ENCODE assay signal across 8 cellular contexts in the genomic region with DNA sequence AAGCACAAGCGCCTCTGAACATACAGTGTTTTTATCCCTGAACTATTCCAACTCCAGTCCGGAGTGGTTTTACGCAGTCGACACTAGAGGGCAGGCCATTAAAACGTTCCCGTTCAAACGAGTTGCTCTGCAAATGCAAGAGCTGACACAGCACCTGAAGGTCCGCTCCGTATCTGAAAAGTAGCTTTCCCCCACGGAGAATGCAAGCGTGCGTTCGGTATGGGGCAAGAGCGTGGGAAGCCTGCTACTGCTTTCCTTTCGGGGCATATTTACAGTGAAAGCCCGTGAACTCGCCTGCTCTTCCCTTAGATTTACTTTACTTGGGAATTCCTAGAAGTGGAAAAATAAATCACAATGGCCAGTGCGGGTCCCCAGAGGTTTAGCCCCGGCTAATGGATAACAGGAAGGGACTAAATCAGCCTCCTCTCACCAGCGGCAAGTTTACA.
DNase-seq lines count a peak whose midpoint lies in the region; ATAC-seq, FAIRE-seq and TF ChIP-seq lines count a peak whose summit lies in the region.

No MANE protein-coding gene starts in this region.

- H3K9me3 ChIP-seq in HepG2 (ENCODE audit: low read length) = no peaks in the 10 kb centered on the region

- peak; percentile 86 for TF ChIP-seq CTCF in AG10803 (conservative IDR thresholded peaks at IDR 0.05; ENCODE audit: low read length)
- TF ChIP-seq CTCF in HepG2 (CRISPR knock-in tag; IDR thresholded peaks at IDR 0.05) = peak; percentile 90

- TF ChIP-seq EP300 in HepG2 (IDR thresholded peaks at IDR 0.05; ENCODE audit: low read depth in 2 of 2, low read length in 2 of 2) (no peak), HepG2 (CRISPR knock-in tag; IDR thresholded peaks at IDR 0.05; ENCODE audit: borderline replicate concordance) (no peak)

- H3K4me3 ChIP-seq in AG10803 (ENCODE audit: low read length) (peak overlapping the region; percentile 61), HepG2 (replicated peaks in 1 of 3; ENCODE audit: insufficient read depth in 1 of 3, low read depth in 2 of 3, low read length in 3 of 3) (peak overlapping the region in 2 of 3 experiments; percentile 35 to 56; a peak in 5 of 6 replicates)

- DNase-seq in AG10803 (ENCODE audit: low read depth) = peak; percentile 93
- peak; percentile 41 for DNase-seq in NCI-H446 treated with DMSO at 0.1 percent for 48 hours (lab: John Stamatoyannopoulos, UW)
- peak; percentile 74 to 76 for DNase-seq in activated CD4-positive, alpha-beta T cell treated with anti-CD3 and anti-CD28 coated beads for 4 hours
- DNase-seq in dedifferentiated amniotic fluid mesenchymal stem cell (ENCODE audit: extremely low spot score) = peak; percentile 87
- DNase-seq in HepG2 (ENCODE audit: low spot score) = peak; percentile 78
- DNase-seq in stimulated activated CD4-positive, alpha-beta T cell treated with anti-CD3 and anti-CD28 coated beads, Interleukin-2, amount 100 ng/mL, for 48 hours = peak; percentile 61 to 65

- H3K36me3 ChIP-seq in HepG2 (replicated peaks in 1 of 2; ENCODE audit: control insufficient read depth in 1 of 2, insufficient read depth in 2 of 2, low read length in 2 of 2) = no peaks in the 10 kb centered on the region

- no peak overlapping the region for H3K27ac ChIP-seq in HepG2 (ENCODE audit: extremely low read length, insufficient read depth, low read length)

- TF ChIP-seq RAD21 in HepG2 (CRISPR knock-in tag; IDR thresholded peaks at IDR 0.05) = peak; percentile 68

- peak overlapping the region; percentile 87 for H3K4me2 ChIP-seq in HepG2 (ENCODE audit: low read depth, low read length)

- no peaks in the 10 kb centered on the region for H3K79me2 ChIP-seq in HepG2 (ENCODE audit: insufficient read depth, low read length)

- WGBS in HepG2 (ENCODE audit: low lambda C conversion rate) = 4% methylated on average over 19 of the region's 20 CpGs

- intact Hi-C loops in HepG2 (cut with micrococcal nuclease; ENCODE audit: unreplicated experiment) = loop anchor here (2.0 to 10.0 kb wide), 2 partner anchors 323 to 995 kb away; a partner anchor contains a TSS

- no TSS peak for BruUV-seq in HepG2 (replicated peaks; lab: Mats Ljungman, UMichigan)

- POLR2A ChIA-PET in HepG2 (lab: Yijun Ruan, JAX) = interaction anchor here (0.8 to 1.0 kb wide), 2 partner anchors 206 to 324 kb away, joined by 3 read pairs; a partner anchor contains a TSS

- no peak overlapping the region for H3K9ac ChIP-seq in HepG2 (ENCODE audit: insufficient read depth, low read depth, low read length)

- H4K20me1 ChIP-seq in HepG2 (ENCODE audit: insufficient read depth, low read length) = no peaks in the 10 kb centered on the region

- no peaks in the 10 kb centered on the region for H3K4me1 ChIP-seq in HepG2 (ENCODE audit: insufficient read depth, low read length)

- in situ Hi-C loops in HepG2 (cut with HindIII; ENCODE audit: extremely low pct_ligation_motif_present, low pct_unique_long_range_greater_than_20kb) = loop anchor here (25.0 kb wide), 2 partner anchors 370 to 995 kb away; no protein-coding TSS in a partner anchor

- peak overlapping the region; percentile 97 for H2AFZ ChIP-seq in HepG2 (ENCODE audit: low read length)

- FAIRE-seq in HepG2 (lab: Jason Lieb, UNC) = peak; percentile 88

- H3K27me3 ChIP-seq in HepG2 (ENCODE audit: control insufficient read depth in 1 of 2, insufficient read depth in 2 of 2, low read length in 2 of 2) = peaks cover 2 to 6% of the 10 kb centered on the region in 2 experiments; a peak in 1 of 5 replicates

- ATAC-seq in GM18868 (IDR thresholded peaks at IDR 0.05; ENCODE audit: unreplicated experiment) (peak; percentile 99), HG03135 (IDR thresholded peaks at IDR 0.05; ENCODE audit: unreplicated experiment) (peak; percentile 95), HepG2 (peak; percentile 99)

- TF ChIP-seq POLR2A in HepG2 (IDR thresholded peaks at IDR 0.05; ENCODE audit: insufficient read depth in 1 of 2, low read depth in 2 of 2, low read length in 2 of 2) = no peak

- CTCF ChIA-PET in HepG2 (lab: Yijun Ruan, JAX; ENCODE audit: low intra/inter-chr PET ratio, low total read pairs) = interaction anchor here (1.4 kb wide), 1 partner anchor 995 kb away, joined by 12 read pairs; no protein-coding TSS in a partner anchor

TF ChIP-seq in HepG2, 621 proteins besides CTCF, POLR2A, EP300 and RAD21 (continues in another document):
- no peak for TF ChIP-seq CREB1 (IDR thresholded peaks at IDR 0.05)
- 0 out of 2 replicates have a peak, but pooled peaks have one; percentile 21 for TF ChIP-seq CREB1 (CRISPR knock-in tag; IDR thresholded peaks at IDR 0.05)
- TF ChIP-seq, protein P1, sequence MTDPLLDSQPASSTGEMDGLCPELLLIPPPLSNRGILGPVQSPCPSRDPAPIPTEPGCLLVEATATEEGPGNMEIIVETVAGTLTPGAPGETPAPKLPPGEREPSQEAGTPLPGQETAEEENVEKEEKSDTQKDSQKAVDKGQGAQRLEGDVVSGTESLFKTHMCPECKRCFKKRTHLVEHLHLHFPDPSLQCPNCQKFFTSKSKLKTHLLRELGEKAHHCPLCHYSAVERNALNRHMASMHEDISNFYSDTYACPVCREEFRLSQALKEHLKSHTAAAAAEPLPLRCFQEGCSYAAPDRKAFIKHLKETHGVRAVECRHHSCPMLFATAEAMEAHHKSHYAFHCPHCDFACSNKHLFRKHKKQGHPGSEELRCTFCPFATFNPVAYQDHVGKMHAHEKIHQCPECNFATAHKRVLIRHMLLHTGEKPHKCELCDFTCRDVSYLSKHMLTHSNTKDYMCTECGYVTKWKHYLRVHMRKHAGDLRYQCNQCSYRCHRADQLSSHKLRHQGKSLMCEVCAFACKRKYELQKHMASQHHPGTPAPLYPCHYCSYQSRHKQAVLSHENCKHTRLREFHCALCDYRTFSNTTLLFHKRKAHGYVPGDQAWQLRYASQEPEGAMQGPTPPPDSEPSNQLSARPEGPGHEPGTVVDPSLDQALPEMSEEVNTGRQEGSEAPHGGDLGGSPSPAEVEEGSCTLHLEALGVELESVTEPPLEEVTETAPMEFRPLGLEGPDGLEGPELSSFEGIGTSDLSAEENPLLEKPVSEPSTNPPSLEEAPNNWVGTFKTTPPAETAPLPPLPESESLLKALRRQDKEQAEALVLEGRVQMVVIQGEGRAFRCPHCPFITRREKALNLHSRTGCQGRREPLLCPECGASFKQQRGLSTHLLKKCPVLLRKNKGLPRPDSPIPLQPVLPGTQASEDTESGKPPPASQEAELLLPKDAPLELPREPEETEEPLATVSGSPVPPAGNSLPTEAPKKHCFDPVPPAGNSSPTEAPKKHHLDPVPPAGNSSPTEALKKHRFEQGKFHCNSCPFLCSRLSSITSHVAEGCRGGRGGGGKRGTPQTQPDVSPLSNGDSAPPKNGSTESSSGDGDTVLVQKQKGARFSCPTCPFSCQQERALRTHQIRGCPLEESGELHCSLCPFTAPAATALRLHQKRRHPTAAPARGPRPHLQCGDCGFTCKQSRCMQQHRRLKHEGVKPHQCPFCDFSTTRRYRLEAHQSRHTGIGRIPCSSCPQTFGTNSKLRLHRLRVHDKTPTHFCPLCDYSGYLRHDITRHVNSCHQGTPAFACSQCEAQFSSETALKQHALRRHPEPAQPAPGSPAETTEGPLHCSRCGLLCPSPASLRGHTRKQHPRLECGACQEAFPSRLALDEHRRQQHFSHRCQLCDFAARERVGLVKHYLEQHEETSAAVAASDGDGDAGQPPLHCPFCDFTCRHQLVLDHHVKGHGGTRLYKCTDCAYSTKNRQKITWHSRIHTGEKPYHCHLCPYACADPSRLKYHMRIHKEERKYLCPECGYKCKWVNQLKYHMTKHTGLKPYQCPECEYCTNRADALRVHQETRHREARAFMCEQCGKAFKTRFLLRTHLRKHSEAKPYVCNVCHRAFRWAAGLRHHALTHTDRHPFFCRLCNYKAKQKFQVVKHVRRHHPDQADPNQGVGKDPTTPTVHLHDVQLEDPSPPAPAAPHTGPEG (CRISPR knock-in tag; IDR thresholded peaks at IDR 0.05) = no peak
- no peak for TF ChIP-seq ATF7 (IDR thresholded peaks at IDR 0.05)
- TF ChIP-seq ATF7 (CRISPR knock-in tag; IDR thresholded peaks at IDR 0.05) = no peak
- no peak for TF ChIP-seq ZNF329 (CRISPR knock-in tag; IDR thresholded peaks at IDR 0.05; ENCODE audit: low read depth)
- TF ChIP-seq PRMT3 (CRISPR knock-in tag; IDR thresholded peaks at IDR 0.05; ENCODE audit: borderline replicate concordance, low read depth) = no peak
- TF ChIP-seq ZNF619 (CRISPR knock-in tag; IDR thresholded peaks at IDR 0.05) = no peak
- TF ChIP-seq HNRNPLL (IDR thresholded peaks at IDR 0.05; ENCODE audit: low read depth, low read length, poor library complexity, severe bottlenecking) = no peak
- TF ChIP-seq CBX5 (CRISPR knock-in tag; IDR thresholded peaks at IDR 0.05; ENCODE audit: borderline replicate concordance) = peak; percentile 49; the same call in 1 of the 2 replicates
- TF ChIP-seq RBM39 (IDR thresholded peaks at IDR 0.05; ENCODE audit: low read depth, low read length, poor library complexity, severe bottlenecking) = no peak
- TF ChIP-seq NR2C2 (CRISPR knock-in tag; IDR thresholded peaks at IDR 0.05; ENCODE audit: borderline replicate concordance) = no peak
- no peak for TF ChIP-seq GFI1 (CRISPR knock-in tag; IDR thresholded peaks at IDR 0.05; ENCODE audit: borderline replicate concordance)
- no peak for TF ChIP-seq FOXA3 (CRISPR knock-in tag; IDR thresholded peaks at IDR 0.05)
- TF ChIP-seq, protein P2, sequence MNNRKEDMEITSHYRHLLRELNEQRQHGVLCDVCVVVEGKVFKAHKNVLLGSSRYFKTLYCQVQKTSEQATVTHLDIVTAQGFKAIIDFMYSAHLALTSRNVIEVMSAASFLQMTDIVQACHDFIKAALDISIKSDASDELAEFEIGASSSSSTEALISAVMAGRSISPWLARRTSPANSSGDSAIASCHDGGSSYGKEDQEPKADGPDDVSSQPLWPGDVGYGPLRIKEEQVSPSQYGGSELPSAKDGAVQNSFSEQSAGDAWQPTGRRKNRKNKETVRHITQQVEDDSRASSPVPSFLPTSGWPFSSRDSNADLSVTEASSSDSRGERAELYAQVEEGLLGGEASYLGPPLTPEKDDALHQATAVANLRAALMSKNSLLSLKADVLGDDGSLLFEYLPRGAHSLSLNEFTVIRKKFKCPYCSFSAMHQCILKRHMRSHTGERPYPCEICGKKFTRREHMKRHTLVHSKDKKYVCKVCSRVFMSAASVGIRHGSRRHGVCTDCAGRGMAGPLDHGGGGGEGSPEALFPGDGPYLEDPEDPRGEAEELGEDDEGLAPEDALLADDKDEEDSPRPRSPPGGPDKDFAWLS (CRISPR knock-in tag; IDR thresholded peaks at IDR 0.05; ENCODE audit: borderline replicate concordance) = no peak
- TF ChIP-seq ZNF891 (CRISPR knock-in tag; IDR thresholded peaks at IDR 0.05) = no peak
- TF ChIP-seq MIXL1 (CRISPR knock-in tag; IDR thresholded peaks at IDR 0.05) = 0 out of 2 replicates have a peak, but pooled peaks have one; percentile 41
- no peak for TF ChIP-seq SMAD9 (CRISPR knock-in tag; IDR thresholded peaks at IDR 0.05)

Comparison
In these comparisons a context has a peak if more than half of its experiments do, and no peak if none do; other contexts are left out.
1. DNase-seq: peak in every context shown above with its lines; median percentile 93 in AG10803; 87 in dedifferentiated amniotic fluid mesenchymal stem cell; 78 in HepG2; 75 in activated CD4-positive, alpha-beta T cell treated with anti-CD3 and anti-CD28 coated beads for 4 hours; 63 in stimulated activated CD4-positive, alpha-beta T cell treated with anti-CD3 and anti-CD28 coated beads, Interleukin-2, amount 100 ng/mL, for 48 hours; 41 in NCI-H446 treated with DMSO at 0.1 percent for 48 hours.